Comparison of ENCODE assay signal across 8 cellular contexts in the genomic region with DNA sequence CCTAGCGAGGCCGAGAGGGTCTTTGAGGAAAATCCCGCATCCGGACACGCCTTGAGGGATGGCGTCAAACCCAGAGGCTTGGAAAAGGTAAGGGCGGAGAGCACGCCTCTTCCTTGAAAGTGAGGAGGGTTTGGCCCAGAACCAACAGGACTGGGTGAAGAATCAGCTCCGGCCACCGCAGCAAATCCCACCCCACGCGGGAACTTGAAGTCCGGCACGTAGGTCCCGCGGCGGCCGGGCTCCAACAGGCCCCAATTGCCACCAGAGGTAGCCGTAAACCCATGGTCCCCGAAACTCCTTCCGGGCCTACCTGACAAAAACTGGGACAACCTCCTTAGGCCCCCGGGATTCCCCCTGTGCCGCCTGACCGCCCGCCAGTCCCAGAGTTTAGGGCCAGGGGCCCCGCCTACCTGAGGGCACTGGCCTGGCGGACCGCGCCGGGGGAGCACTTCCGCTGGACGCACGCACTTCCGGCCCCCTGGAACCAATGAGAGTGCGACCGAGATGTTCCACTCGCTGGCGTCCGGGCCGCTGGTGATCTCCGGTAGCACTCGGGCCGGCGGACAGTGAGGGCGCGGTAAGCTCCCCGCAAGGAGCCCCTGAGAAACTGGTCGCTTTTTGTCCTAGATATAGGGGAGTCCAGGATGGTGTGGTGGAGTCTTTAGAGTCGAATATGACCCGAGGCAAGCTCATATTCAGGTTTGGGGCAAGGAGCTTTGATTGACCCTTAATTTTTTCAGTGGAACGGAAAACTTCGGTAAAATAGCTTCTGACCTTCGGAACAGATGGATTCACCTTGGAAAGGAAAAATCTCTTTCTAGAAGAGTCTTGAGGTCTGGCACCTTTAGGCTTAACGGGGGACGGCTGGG.
DNase-seq lines count a peak whose midpoint lies in the region; ATAC-seq and TF ChIP-seq lines count a peak whose summit lies in the region.

A gene (minus strand): TSS at position 453 of the 869 bp plus-strand sequence. CDS start 6,772 bp downstream, outside the sequence.
A gene (plus strand): TSS at position 537 of the 869 bp plus-strand sequence. CDS start 28,599 bp downstream, outside the sequence.

- H3K27ac ChIP-seq in cingulate gyrus (ENCODE audit: low read depth, low read length) (peak within 1 kb of the TSS; percentile 85), layer of hippocampus (ENCODE audit: low read depth, low read length) (peak within 1 kb of the TSS; percentile 86)

- TF ChIP-seq POLR2A in GM19193 (IDR thresholded peaks at IDR 0.05; ENCODE audit: extremely low read depth, insufficient read depth, insufficient read length), result peak; percentile 96

- DNase-seq in Ammon's horn (ENCODE audit: low spot score) (peak; percentile 95), NCI-H524 (lab: John Stamatoyannopoulos, UW) (peak; percentile 72 to 90)
- DNase-seq in activated CD4-positive, alpha-beta T cell treated with anti-CD3 and anti-CD28 coated beads for 4 hours, result peak; percentile 83 to 85
- peak; percentile 60 to 79 for DNase-seq in stimulated activated CD4-positive, alpha-beta T cell treated with anti-CD3 and anti-CD28 coated beads, Interleukin-1b, Interleukin-23, amount 100 ng/mL, for 1 hour (ENCODE audit: low read depth in 2 of 2)

- ATAC-seq in HG03378 (IDR thresholded peaks at IDR 0.05; ENCODE audit: unreplicated experiment), result peak; percentile 85

- H3K27me3 ChIP-seq in layer of hippocampus (ENCODE audit: control insufficient read depth, insufficient read depth, low read length), result no peaks in the 10 kb centered on the region

Comparison
In these comparisons a context has a peak if more than half of its experiments do, and no peak if none do; other contexts are left out.
1. Peak in every context shown above with its lines: DNase-seq, ATAC-seq and H3K27ac ChIP-seq.